ENCODE assay signal across 8 cellular contexts in genomic region chr17:73232587-73233373, GRCh38. TPM values are rescaled to one million over a fixed set of nuclear protein-coding genes. Genes with fewer than 3 reads are reported as not detected.
A peak's percentile ranks its signal among the peaks of the same experiment; 100 is the strongest.
DNase-seq lines count a peak whose midpoint lies in the region; ATAC-seq, FAIRE-seq and TF ChIP-seq lines count a peak whose summit lies in the region.

No MANE protein-coding gene starts in this region.

- FAIRE-seq in keratinocyte (lab: Jason Lieb, UNC), result peak; percentile 44

- POLR2A ChIA-PET in BJ (lab: Charles Lee), result interaction anchor here (0.7 kb wide), 1 partner anchor 13 kb away, joined by 3 read pairs; no protein-coding TSS in a partner anchor
- POLR2A ChIA-PET in RWPE1 (lab: Yijun Ruan, JAX; ENCODE audit: low non-redundant PET), result interaction anchor here (0.5 to 0.7 kb wide), 3 partner anchors 26 to 614 kb away, joined by 3 to 5 read pairs (median 4); no protein-coding TSS in a partner anchor

- H3K4me3 ChIP-seq in BJ (ENCODE audit: low read depth, low read length) (peak overlapping the region; percentile 98), mammary epithelial cell (replicated peaks in 1 of 3; ENCODE audit: insufficient read depth in 1 of 3, low read depth in 2 of 3, low read length in 3 of 3) (peak overlapping the region; percentile 95 to 100 (median 99)), keratinocyte (ENCODE audit: control insufficient read depth in 2 of 3, extremely low read depth in 1 of 3, insufficient read depth in 2 of 3, low read depth in 1 of 3, low read length in 3 of 3) (peak overlapping the region; percentile 81 to 99 (median 98))

- H3K9me3 ChIP-seq in mammary epithelial cell (replicated peaks; ENCODE audit: insufficient read depth, low read length), result no peaks in the 10 kb centered on the region
- H3K9me3 ChIP-seq in keratinocyte (ENCODE audit: control insufficient read depth, low read depth, low read length), result no peaks in the 10 kb centered on the region

- H2AFZ ChIP-seq in mammary epithelial cell (ENCODE audit: low read depth, low read length) (peak overlapping the region; percentile 83), keratinocyte (ENCODE audit: control insufficient read depth, low read length) (peak overlapping the region; percentile 84)

- no peak for DNase-seq in BJ (ENCODE audit: low read depth)
- DNase-seq in RWPE1 (ENCODE audit: low spot score), result peak; percentile 44
- peak; percentile 57 for DNase-seq in mammary epithelial cell
- DNase-seq in keratinocyte (ENCODE audit: low read depth, low spot score), result no peak
- peak; percentile 42 to 43 for DNase-seq in stimulated activated CD4-positive, alpha-beta T cell treated with anti-CD3 and anti-CD28 coated beads, Interleukin-2, amount 100 ng/mL, for 24 hours
- DNase-seq in T1000 (lab: John Stamatoyannopoulos, UW), result no peak

- peaks cover 29% of the 10 kb centered on the region for H3K4me1 ChIP-seq in mammary epithelial cell (ENCODE audit: insufficient read depth, low read length)
- peaks cover 27% of the 10 kb centered on the region for H3K4me1 ChIP-seq in keratinocyte (ENCODE audit: control insufficient read depth, extremely low read depth, insufficient read depth, low read length)

- WGBS in mammary epithelial cell (ENCODE audit: low coverage, missing lambda C conversion rate), result under 1% methylated on average over 19 of the region's 48 CpGs

- H4K20me1 ChIP-seq in mammary epithelial cell (ENCODE audit: insufficient read depth, low read length) (no peaks in the 10 kb centered on the region), keratinocyte (ENCODE audit: control insufficient read depth, extremely low read depth, insufficient read depth, low read length) (no peaks in the 10 kb centered on the region)

- ATAC-seq in GM18870 (IDR thresholded peaks at IDR 0.05; ENCODE audit: unreplicated experiment) (peak; percentile 11), HG03097 (IDR thresholded peaks at IDR 0.05; ENCODE audit: low FRiP score, unreplicated experiment) (peak; percentile 17)

- TF ChIP-seq CTCF in BJ (IDR thresholded peaks at IDR 0.05; ENCODE audit: insufficient read depth, low read depth, low read length) (no peak), RWPE1 (conservative IDR thresholded peaks at IDR 0.05; ENCODE audit: low read depth) (no peak), mammary epithelial cell (conservative IDR thresholded peaks at IDR 0.05 in 1 of 2, IDR thresholded peaks at IDR 0.05 in 1 of 2; ENCODE audit: extremely low read depth in 1 of 2, insufficient read depth in 1 of 2, low read depth in 1 of 2, low read length in 2 of 2) (no peak), keratinocyte (optimal IDR thresholded peaks at IDR 0.05 in 1 of 3, IDR thresholded peaks at IDR 0.05 in 1 of 3, conservative IDR thresholded peaks at IDR 0.05 in 1 of 3; ENCODE audit: extremely low read depth in 1 of 3, insufficient read depth in 2 of 3, low read length in 3 of 3) (no peak)

- dilution Hi-C loops in mammary epithelial cell (cut with HindIII; ENCODE audit: low sequenced_read_pairs) (no loop called here), keratinocyte (cut with MboI; ENCODE audit: extremely low pct_ligation_motif_present, low sequenced_read_pairs) (no loop called here)

- H3K27ac ChIP-seq in RWPE1 (peak overlapping the region; percentile 83), mammary epithelial cell (ENCODE audit: insufficient read depth, low read depth, low read length) (peak overlapping the region; percentile 72), keratinocyte (ENCODE audit: control insufficient read depth, insufficient read depth, low read length) (peak overlapping the region; percentile 86)

- H3K9me1 ChIP-seq in keratinocyte (ENCODE audit: control insufficient read depth, extremely low read depth, insufficient read depth, low read length), result peaks cover 3% of the 10 kb centered on the region

- peak overlapping the region; percentile 72 for H3K4me2 ChIP-seq in mammary epithelial cell (ENCODE audit: insufficient read depth, low read depth, low read length)
- H3K4me2 ChIP-seq in keratinocyte (ENCODE audit: control insufficient read depth, extremely low read depth, insufficient read depth, low read depth, low read length), result peak overlapping the region; percentile 98

- H3K79me2 ChIP-seq in mammary epithelial cell (ENCODE audit: insufficient read depth, low read length) (peaks cover 59% of the 10 kb centered on the region), keratinocyte (ENCODE audit: control insufficient read depth, insufficient read depth, low read length) (peaks cover 41% of the 10 kb centered on the region)

- H3K27me3 ChIP-seq in BJ (ENCODE audit: control insufficient read depth, insufficient read depth, low read length), result no peaks in the 10 kb centered on the region
- no peaks in the 10 kb centered on the region for H3K27me3 ChIP-seq in mammary epithelial cell (ENCODE audit: insufficient read depth, low read length)
- H3K27me3 ChIP-seq in keratinocyte (ENCODE audit: control insufficient read depth, extremely low read depth, insufficient read depth, low read length), result no peaks in the 10 kb centered on the region

- intact Hi-C loops in mammary epithelial cell (cut with micrococcal nuclease), result loop anchor here (1.0 to 5.0 kb wide), 2 partner anchors 36 to 505 kb away; no protein-coding TSS in a partner anchor

- peaks cover 7% of the 10 kb centered on the region for H3K36me3 ChIP-seq in BJ (ENCODE audit: control insufficient read depth, insufficient read depth, low read length)
- no peaks in the 10 kb centered on the region for H3K36me3 ChIP-seq in mammary epithelial cell (ENCODE audit: insufficient read depth, low read length)
- H3K36me3 ChIP-seq in keratinocyte (ENCODE audit: control insufficient read depth in 2 of 2, extremely low read depth in 1 of 2, insufficient read depth in 2 of 2, low read length in 2 of 2), result peaks cover 8 to 11% of the 10 kb centered on the region in 2 experiments

- TSS peak; percentile 28 for BruUV-seq in mammary epithelial cell (replicated peaks; lab: Mats Ljungman, UMichigan)

- in situ Hi-C loops in mammary epithelial cell (cut with MboI; ENCODE audit: low sequenced_read_pairs in 2 of 2), result no loop called here

- H3K9ac ChIP-seq in mammary epithelial cell (ENCODE audit: insufficient read depth, low read length) (peak overlapping the region; percentile 75), keratinocyte (ENCODE audit: control insufficient read depth, extremely low read depth, insufficient read depth, low read length) (peak overlapping the region; percentile 86)

- CTCF ChIA-PET in BJ (lab: Yijun Ruan, JAX) (interaction anchor here (0.8 to 2.2 kb wide), 12 partner anchors 10 to 676 kb away, joined by 3 to 9 read pairs (median 4); no protein-coding TSS in a partner anchor), RWPE1 (lab: Yijun Ruan, JAX) (interaction anchor here (0.5 to 0.9 kb wide), 4 partner anchors 13 to 917 kb away, joined by 3 to 7 read pairs (median 4); no protein-coding TSS in a partner anchor), mammary epithelial cell (lab: Charles Lee; ENCODE audit: low non-redundant PET) (interaction anchor here (0.7 kb wide), 1 partner anchor 582 kb away, joined by 5 read pairs; no protein-coding TSS in a partner anchor)

RNA-seq across cellular contexts. Expression of gene CPSF4L, which starts 28.9 kb away (rescaled TPM):
- polyA plus RNA-seq in BJ (2011; rRNA removed) (0.13 TPM in 1 of 2 replicates, not detected in the other), mammary epithelial cell (not detected), keratinocyte (not detected in 3 replicates)
- polyA minus RNA-seq in BJ (2011; rRNA and poly(A)+ RNA removed), result not detected in 2 replicates
- total RNA-seq in mammary epithelial cell, result not detected
- polyA minus RNA-seq in mammary epithelial cell (not detected), keratinocyte (not detected in 3 replicates)
- not detected for polyA plus RNA-seq in keratinocyte (2011; ENCODE audit: low read depth)
- not detected in 2 replicates for polyA plus RNA-seq in keratinocyte (2011; cell fraction: cytosol; rRNA removed)
- polyA plus RNA-seq in keratinocyte (2011; cell fraction: nucleus; rRNA removed), result not detected in 2 replicates
- polyA plus RNA-seq in keratinocyte (2012; ENCODE audit: low replicate concordance), result not detected in 2 replicates
- not detected for polyA minus RNA-seq in keratinocyte (2011; cell fraction: cytosol; rRNA and poly(A)+ RNA removed)
- polyA minus RNA-seq in keratinocyte (2011; cell fraction: nucleus; rRNA and poly(A)+ RNA removed), result not detected in 2 replicates

RNA-seq across cellular contexts. Expression of gene COG1, which starts 39.9 kb away (rescaled TPM):
- polyA plus RNA-seq in BJ (2011; rRNA removed), result 39.4 and 54.9 TPM in 2 replicates
- polyA minus RNA-seq in BJ (2011; rRNA and poly(A)+ RNA removed), result 33.1 and 50.7 TPM in 2 replicates
- 10 to 100 TPM; 23.3 to 35.2 TPM for total RNA-seq in mammary epithelial cell
- polyA plus RNA-seq in mammary epithelial cell, result 12.8 TPM
- 19.9 TPM for polyA minus RNA-seq in mammary epithelial cell
- 16.4 to 18.4 TPM (median 16.7 TPM) in 3 replicates for polyA plus RNA-seq in keratinocyte
- 13.1 TPM for polyA plus RNA-seq in keratinocyte (2011; ENCODE audit: low read depth)
- polyA plus RNA-seq in keratinocyte (2011; cell fraction: cytosol; rRNA removed), result 10.6 and 10.7 TPM in 2 replicates
- 33.8 and 38.4 TPM in 2 replicates for polyA plus RNA-seq in keratinocyte (2011; cell fraction: nucleus; rRNA removed)
- polyA plus RNA-seq in keratinocyte (2012; ENCODE audit: low replicate concordance), result 18.5 and 26.9 TPM in 2 replicates
- polyA minus RNA-seq in keratinocyte, result 22.2 to 30.7 TPM (median 30.0 TPM) in 3 replicates
- 11.7 TPM for polyA minus RNA-seq in keratinocyte (2011; cell fraction: cytosol; rRNA and poly(A)+ RNA removed)
- 22.8 and 23.1 TPM in 2 replicates for polyA minus RNA-seq in keratinocyte (2011; cell fraction: nucleus; rRNA and poly(A)+ RNA removed)

Comparison
In these comparisons a context has a peak if more than half of its experiments do, and no peak if none do; other contexts are left out.
1. DNase-seq: peak in RWPE1 (single experiment), mammary epithelial cell (single experiment) and stimulated activated CD4-positive, alpha-beta T cell treated with anti-CD3 and anti-CD28 coated beads, Interleukin-2, amount 100 ng/mL, for 24 hours (2 of 2); none in BJ (single experiment), keratinocyte (single experiment) and T1000 (single experiment).
2. Peak in every context shown above with its lines, with median percentiles within 50 percentile points of each other: H3K4me3 ChIP-seq and H3K27ac ChIP-seq.